Comparison of ENCODE assay signal across 9 cellular contexts in genomic region chr12:12350868-12351463, GRCh38. TPM values are rescaled to one million over a fixed set of nuclear protein-coding genes. Genes with fewer than 3 reads are reported as not detected.
DNase-seq lines count a peak whose midpoint lies in the region; ATAC-seq lines count a peak whose summit lies in the region.
"Had no signal": no experiment of that assay in that cellular context is flagged by ENCODE, and none has a peak within 500 bp of the region (broad histone marks: within the 10 kb centered on the region; RNA-seq: fewer than 3 reads in every experiment).

No MANE protein-coding gene starts in this region.

- H3K4me1 Mint-ChIP-seq in activated CD4-positive, alpha-beta T cell treated with anti-CD3 and anti-CD28 coated beads, Interleukin-2, amount 10 ng/mL, durations not matched to agents 24 days and 14 days: peaks cover 27% of the 10 kb centered on the region
- peaks cover 21% of the 10 kb centered on the region for H3K4me1 Mint-ChIP-seq in activated CD4-positive, alpha-beta memory T cell treated with anti-CD3 and anti-CD28 coated beads for 36 hours (ENCODE audit: low read depth)

- H3K9me3 Mint-ChIP-seq in activated CD4-positive, alpha-beta T cell treated with anti-CD3 and anti-CD28 coated beads, Interleukin-2, amount 10 ng/mL, durations not matched to agents 24 days and 14 days: no peaks in the 10 kb centered on the region
- H3K9me3 Mint-ChIP-seq in activated CD4-positive, alpha-beta memory T cell treated with anti-CD3 and anti-CD28 coated beads for 36 hours: no peaks in the 10 kb centered on the region

- intact Hi-C loops in activated CD4-positive, alpha-beta T cell treated with anti-CD3 and anti-CD28 coated beads, Interleukin-2, amount 10 ng/mL, durations not matched to agents 24 days and 14 days (cut with micrococcal nuclease): no loop called here
- intact Hi-C loops in activated CD4-positive, alpha-beta memory T cell treated with anti-CD3 and anti-CD28 coated beads for 36 hours (cut with micrococcal nuclease): loop anchor here (10.0 kb wide), 2 partner anchors 454 to 854 kb away; no protein-coding TSS in a partner anchor

- CTCF ChIA-PET in activated CD4-positive, alpha-beta memory T cell treated with anti-CD3 and anti-CD28 coated beads for 36 hours (lab: Charles Lee): interaction anchor here (0.6 to 3.4 kb wide), 3 partner anchors 9 to 153 kb away, joined by 3 to 20 read pairs (median 3); no protein-coding TSS in a partner anchor

- H3K36me3 ChIP-seq in iPS-20b (ENCODE audit: insufficient read depth, low read depth, low read length): no peaks in the 10 kb centered on the region

- H3K27ac ChIP-seq in iPS-20b (ENCODE audit: low read length) (no peak overlapping the region), substantia nigra (ENCODE audit: low read depth, low read length, poor library complexity, severe bottlenecking) (peak overlapping the region; percentile 10)
- H3K27ac ChIP-seq: KMS-11 had no signal

- H3K27me3 ChIP-seq in iPS-20b (ENCODE audit: insufficient read depth, low read length): peaks cover 25% of the 10 kb centered on the region

- peaks cover 9% of the 10 kb centered on the region; the same call in 1 of the 2 replicates for H3K4me1 ChIP-seq in iPS-20b (ENCODE audit: insufficient read depth, low read length)

- H3K27ac Mint-ChIP-seq in activated CD4-positive, alpha-beta T cell treated with anti-CD3 and anti-CD28 coated beads, Interleukin-2, amount 10 ng/mL, durations not matched to agents 24 days and 14 days: peak overlapping the region; percentile 18
- peak overlapping the region; percentile 16 for H3K27ac Mint-ChIP-seq in activated CD4-positive, alpha-beta memory T cell treated with anti-CD3 and anti-CD28 coated beads for 36 hours

- no peak overlapping the region for H3K9ac ChIP-seq in iPS-20b (ENCODE audit: low read depth, low read length)
- H3K9ac ChIP-seq: KMS-11 had no signal

- peak overlapping the region; percentile 79; the same call in 1 of the 2 replicates for H3K4me3 ChIP-seq in iPS-20b (ENCODE audit: low read length)

- H3K27me3 Mint-ChIP-seq in activated CD4-positive, alpha-beta T cell treated with anti-CD3 and anti-CD28 coated beads, Interleukin-2, amount 10 ng/mL, durations not matched to agents 24 days and 14 days: peaks cover 1% of the 10 kb centered on the region
- no peaks in the 10 kb centered on the region for H3K27me3 Mint-ChIP-seq in activated CD4-positive, alpha-beta memory T cell treated with anti-CD3 and anti-CD28 coated beads for 36 hours

- DNase-seq in activated CD4-positive, alpha-beta T cell treated with anti-CD3 and anti-CD28 coated beads, Interleukin-2, amount 10 ng/mL, durations not matched to agents 24 days and 14 days: no peak
- DNase-seq in activated CD4-positive, alpha-beta T cell treated with anti-CD3 and anti-CD28 coated beads, Interleukin-2, amount 50 U/mL, for 4 hours: no peak
- no peak for DNase-seq in activated CD4-positive, alpha-beta memory T cell treated with anti-CD3 and anti-CD28 coated beads for 36 hours
- no peak for DNase-seq in substantia nigra (lab: John Stamatoyannopoulos, UW)
- no peak for DNase-seq in DMS79 treated with DMSO at 0.1 percent for 48 hours (lab: John Stamatoyannopoulos, UW)

- no peaks in the 10 kb centered on the region for H3K36me3 Mint-ChIP-seq in activated CD4-positive, alpha-beta T cell treated with anti-CD3 and anti-CD28 coated beads, Interleukin-2, amount 10 ng/mL, durations not matched to agents 24 days and 14 days (ENCODE audit: low read depth)
- H3K36me3 Mint-ChIP-seq in activated CD4-positive, alpha-beta memory T cell treated with anti-CD3 and anti-CD28 coated beads for 36 hours: no peaks in the 10 kb centered on the region

- POLR2A ChIA-PET in activated CD4-positive, alpha-beta memory T cell treated with anti-CD3 and anti-CD28 coated beads for 36 hours (lab: Charles Lee): no interaction called here

- H3K9me3 ChIP-seq in iPS-20b (ENCODE audit: insufficient read depth, low read depth, low read length): peaks cover 5% of the 10 kb centered on the region; the same call in 1 of the 2 replicates

- H3K4me3 Mint-ChIP-seq in activated CD4-positive, alpha-beta T cell treated with anti-CD3 and anti-CD28 coated beads, Interleukin-2, amount 10 ng/mL, durations not matched to agents 24 days and 14 days: peak overlapping the region; percentile 62
- peak overlapping the region; percentile 62 for H3K4me3 Mint-ChIP-seq in activated CD4-positive, alpha-beta memory T cell treated with anti-CD3 and anti-CD28 coated beads for 36 hours

- ATAC-seq in HG03565 (IDR thresholded peaks at IDR 0.05; ENCODE audit: unreplicated experiment): no peak
- no peak for ATAC-seq in GM18907 (IDR thresholded peaks at IDR 0.05; ENCODE audit: unreplicated experiment)

RNA-seq across cellular contexts. Expression of gene MANSC1, which starts 0.9 kb away (rescaled TPM):
- 0.88 and 1.1 TPM in 2 replicates for total RNA-seq in activated CD4-positive, alpha-beta T cell treated with anti-CD3 and anti-CD28 coated beads, Interleukin-2, amount 10 ng/mL, durations not matched to agents 24 days and 14 days
- total RNA-seq in activated CD4-positive, alpha-beta memory T cell treated with anti-CD3 and anti-CD28 coated beads for 36 hours: 1 to 10 TPM; 1.9 to 2.2 TPM

RNA-seq across cellular contexts. Expression of gene BORCS5, which starts 5.9 kb away (rescaled TPM):
- 34.0 and 37.0 TPM in 2 replicates for total RNA-seq in activated CD4-positive, alpha-beta T cell treated with anti-CD3 and anti-CD28 coated beads, Interleukin-2, amount 10 ng/mL, durations not matched to agents 24 days and 14 days
- 10 to 100 TPM; 43.7 to 47.8 TPM for total RNA-seq in activated CD4-positive, alpha-beta memory T cell treated with anti-CD3 and anti-CD28 coated beads for 36 hours
